Comparison of ENCODE assay signal across 25 cellular contexts in the genomic region with DNA sequence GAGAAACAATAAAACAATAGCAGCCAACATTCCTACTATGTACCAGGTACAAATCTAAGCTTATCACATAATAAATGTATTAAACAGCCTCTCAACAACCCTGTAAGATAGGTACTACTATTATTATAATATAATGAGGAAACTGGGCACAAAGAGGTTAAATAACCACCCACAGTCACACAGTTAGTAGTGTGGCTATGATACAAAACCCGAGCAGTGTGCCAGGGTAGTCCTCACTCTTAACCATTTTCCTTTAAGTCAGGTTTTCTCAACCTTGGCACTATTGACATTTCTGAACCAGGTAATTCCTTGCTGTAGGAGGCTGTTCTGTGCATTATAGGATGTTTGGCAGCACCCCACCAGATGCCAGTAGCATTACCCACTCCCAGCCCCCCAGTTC. TPM values are rescaled to one million over a fixed set of nuclear protein-coding genes. Genes with fewer than 3 reads are reported as not detected.
DNase-seq lines count a peak whose midpoint lies in the region; ATAC-seq, FAIRE-seq and TF ChIP-seq lines count a peak whose summit lies in the region.
"Had no signal": no experiment of that assay in that cellular context is flagged by ENCODE, and none has a peak within 500 bp of the region (broad histone marks: within the 10 kb centered on the region; RNA-seq: fewer than 3 reads in every experiment).

No MANE protein-coding gene starts in this region.

- H3K9me3 ChIP-seq in MM.1S (replicated peaks; ENCODE audit: insufficient read depth, low read length): no peaks in the 10 kb centered on the region
- H3K9me3 ChIP-seq: A549 had no signal

- H3K27me3 ChIP-seq in MM.1S (replicated peaks; ENCODE audit: insufficient read depth, low read length) (no peaks in the 10 kb centered on the region), mesendoderm (ENCODE audit: insufficient read depth, low read length, poor library complexity) (no peaks in the 10 kb centered on the region)

- no peak overlapping the region for H4K8ac ChIP-seq in mesendoderm (ENCODE audit: low read depth, low read length)

- no peak overlapping the region for H2BK120ac ChIP-seq in mesendoderm (ENCODE audit: low read depth, low read length)

- no CpG with 5 or more reads among the region's 1 CpG for WGBS in mesendoderm (ENCODE audit: extremely low coverage, insufficient coverage, low lambda C conversion rate)

- H4K20me1 ChIP-seq in MM.1S (ENCODE audit: insufficient read depth, low read length): no peaks in the 10 kb centered on the region; the same call in 1 of the 2 replicates

- H2AFZ ChIP-seq in MM.1S (ENCODE audit: low read length): no peak overlapping the region
- H2AFZ ChIP-seq: GM23248 had no signal

- DNase-seq in CD1c-positive myeloid dendritic cell (ENCODE audit: extremely low spot score) (peak; percentile 11), MM.1S (no peak), cerebellar cortex (ENCODE audit: low spot score) (peak; percentile 19), mesendoderm (no peak), type B pancreatic cell (ENCODE audit: extremely low spot score, unreplicated experiment) (no peak)
- DNase-seq: C1 segment of cervical spinal cord; CD8-positive, alpha-beta T cell; DMS 273 treated with DMSO at 0.1 percent for 48 hours; DND-41; GM23248; H7; Kasumi-1; NCI-H1105; NCI-H1436 treated with DMSO at 0.1 percent for 48 hours; NCI-H187 treated with DMSO at 0.1 percent for 48 hours; NCI-H2171 treated with DMSO at 0.1 percent for 48 hours; NCI-H345; NCI-H510A treated with DMSO at 0.1 percent for 48 hours; NCI-H748 treated with DMSO at 0.1 percent for 48 hours; RPMI8226; SHP77 had no signal

- no peak overlapping the region for H3K18ac ChIP-seq in mesendoderm (ENCODE audit: low read length)

- H3K36me3 ChIP-seq in MM.1S (replicated peaks; ENCODE audit: insufficient read depth, low read length) (no peaks in the 10 kb centered on the region), mesendoderm (ENCODE audit: control insufficient read depth, insufficient read depth, low read length) (no peaks in the 10 kb centered on the region)

- H3K4me1 Mint-ChIP-seq in type B pancreatic cell (ENCODE audit: unreplicated experiment): peaks cover 4% of the 10 kb centered on the region

- H3F3A ChIP-seq in MM.1S (ENCODE audit: insufficient read depth, low read length): peaks cover 14% of the 10 kb centered on the region; the same call in 1 of the 2 replicates

- ATAC-seq in GM21381 (IDR thresholded peaks at IDR 0.05; ENCODE audit: unreplicated experiment): no peak
- ATAC-seq: A549; CD8-positive, alpha-beta T cell; HepG2 had no signal

- H3K4me3 Mint-ChIP-seq in type B pancreatic cell: no peak overlapping the region
- H3K4me3 Mint-ChIP-seq: CD8-positive, alpha-beta T cell had no signal

- no peaks in the 10 kb centered on the region for H3K36me3 Mint-ChIP-seq in type B pancreatic cell
- H3K36me3 Mint-ChIP-seq: CD8-positive, alpha-beta T cell had no signal

- peak overlapping the region; percentile 5; the same call in 1 of the 2 replicates for H3K4me2 ChIP-seq in MM.1S (ENCODE audit: low read depth, low read length)
- no peak overlapping the region for H3K4me2 ChIP-seq in mesendoderm (ENCODE audit: low read length)
- H3K4me2 ChIP-seq: A549 had no signal

- no peak overlapping the region for H3K27ac ChIP-seq in MM.1S (ENCODE audit: low read length)
- no peak overlapping the region for H3K27ac ChIP-seq in mesendoderm (ENCODE audit: low read depth, low read length)
- H3K27ac ChIP-seq: A549, GM23248 had no signal

- no peaks in the 10 kb centered on the region for H3K79me1 ChIP-seq in mesendoderm (ENCODE audit: low read length)

- H3K27me3 Mint-ChIP-seq in type B pancreatic cell: no peaks in the 10 kb centered on the region

- no peaks in the 10 kb centered on the region for H3K9me2 ChIP-seq in MM.1S (replicated peaks; ENCODE audit: insufficient read depth, low read length)

- H2BK5ac ChIP-seq in mesendoderm (ENCODE audit: low read length): no peak overlapping the region

- no peak overlapping the region for H4K5ac ChIP-seq in mesendoderm (ENCODE audit: low read length)

- FAIRE-seq in G401.6 (lab: Jason Lieb, UNC): peak; percentile 3
- FAIRE-seq: HepG2 had no signal

- no peak overlapping the region for H3K4me3 ChIP-seq in MM.1S (ENCODE audit: low read length)
- no peak overlapping the region for H3K4me3 ChIP-seq in mesendoderm (ENCODE audit: low read length)
- H3K4me3 ChIP-seq: A549, GM23248 had no signal

- no peak overlapping the region for H3K27ac Mint-ChIP-seq in type B pancreatic cell
- H3K27ac Mint-ChIP-seq: CD8-positive, alpha-beta T cell had no signal

- H3K56ac ChIP-seq in mesendoderm (ENCODE audit: low read length): no peak overlapping the region

- H3K9ac ChIP-seq in MM.1S (ENCODE audit: low read length) (no peak overlapping the region), mesendoderm (ENCODE audit: low read length) (no peak overlapping the region)
- H3K9ac ChIP-seq: GM23248 had no signal

- no peak overlapping the region for H2AK5ac ChIP-seq in mesendoderm (ENCODE audit: low read length)

- H3K9me3 Mint-ChIP-seq in type B pancreatic cell: no peaks in the 10 kb centered on the region
- H3K9me3 Mint-ChIP-seq: CD8-positive, alpha-beta T cell had no signal

- H3K79me2 ChIP-seq in MM.1S (ENCODE audit: low read length) (peaks cover 94% of the 10 kb centered on the region), mesendoderm (ENCODE audit: control insufficient read depth, insufficient read depth, low read length) (no peaks in the 10 kb centered on the region)

- TF ChIP-seq CTCF in MM.1S (IDR thresholded peaks at IDR 0.05; ENCODE audit: low read length) (no peak), type B pancreatic cell (conservative IDR thresholded peaks at IDR 0.05) (no peak)

- H3K23ac ChIP-seq in mesendoderm (ENCODE audit: low read length): no peak overlapping the region

- no peak overlapping the region for H3K4ac ChIP-seq in mesendoderm (ENCODE audit: low read depth, low read length)

- peaks cover 27% of the 10 kb centered on the region for H3K4me1 ChIP-seq in MM.1S (ENCODE audit: low read length)
- no peaks in the 10 kb centered on the region for H3K4me1 ChIP-seq in mesendoderm (ENCODE audit: control insufficient read depth, low read depth, low read length)

- H2BK15ac ChIP-seq in mesendoderm (replicated peaks; ENCODE audit: low read depth): no peak overlapping the region

RNA-seq across cellular contexts. Expression of a gene that starts 48.8 kb away (rescaled TPM):
- 21.8 TPM for polyA plus RNA-seq in mesendoderm (2013, experiment 1 of 2)
- polyA plus RNA-seq in mesendoderm (2013, experiment 2 of 2): 21.5 TPM
- total RNA-seq in type B pancreatic cell (ENCODE audit: low replicate concordance): 18.2 and 27.6 TPM in 2 replicates

Comparison
In these comparisons a context has a peak if more than half of its experiments do, and no peak if none do; other contexts are left out.
1. DNase-seq: peak in CD1c-positive myeloid dendritic cell (single experiment) and cerebellar cortex (single experiment); none in MM.1S (single experiment), mesendoderm (single experiment) and type B pancreatic cell (single experiment).